ENCODE assay signal across 8 cellular contexts in the genomic region with DNA sequence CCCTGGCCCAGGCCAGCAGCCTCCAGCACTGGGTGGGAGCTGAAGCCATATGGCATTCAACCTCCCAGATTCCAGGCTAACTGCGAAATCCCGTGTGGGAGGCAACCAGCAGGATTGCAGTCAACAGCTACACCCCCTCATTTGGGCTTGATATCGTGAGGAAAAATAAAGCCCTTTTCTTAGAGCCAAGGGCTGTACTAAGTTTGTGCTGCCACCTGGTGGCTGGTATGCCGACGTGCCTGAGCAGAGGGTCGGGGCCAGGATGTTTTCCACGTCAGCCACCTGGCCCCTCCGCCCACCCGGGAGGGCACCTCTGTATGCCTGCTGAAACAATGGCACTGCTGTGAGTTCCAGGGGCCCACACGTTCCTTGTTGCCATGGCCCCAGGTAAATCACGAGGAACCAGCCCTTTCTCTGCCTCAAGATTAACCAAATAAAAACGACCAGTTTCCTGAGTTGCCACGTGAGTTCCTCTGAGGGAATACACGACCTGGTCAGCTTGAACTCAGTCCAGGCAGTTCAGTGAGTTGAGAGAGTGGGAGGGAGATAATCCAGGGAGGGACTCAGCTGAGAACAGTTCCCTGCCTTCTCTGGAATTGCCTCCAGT. TPM values are rescaled to one million over a fixed set of nuclear protein-coding genes. Genes with fewer than 3 reads are reported as not detected.
DNase-seq lines count a peak whose midpoint lies in the region; ATAC-seq and TF ChIP-seq lines count a peak whose summit lies in the region.

No MANE protein-coding gene starts in this region.

- peak; percentile 90 for TF ChIP-seq CTCF in GM10266 (IDR thresholded peaks at IDR 0.05; ENCODE audit: control insufficient read depth, insufficient read depth, low read depth, missing control alignments)
- TF ChIP-seq CTCF in chondrocyte (IDR thresholded peaks at IDR 0.05): peak; percentile 84

- H3K4me1 Mint-ChIP-seq in chondrocyte (ENCODE audit: low read depth): peaks cover 3% of the 10 kb centered on the region

- peak overlapping the region; percentile 22 for H3K27ac Mint-ChIP-seq in chondrocyte (ENCODE audit: unreplicated experiment)

- H3K36me3 Mint-ChIP-seq in chondrocyte (ENCODE audit: low read depth): peaks cover 42% of the 10 kb centered on the region

- ATAC-seq in left colon (peak; percentile 69), HG03039 (IDR thresholded peaks at IDR 0.05; ENCODE audit: unreplicated experiment) (no peak)

- peak; percentile 79 for DNase-seq in GM10266 (ENCODE audit: extremely low spot score)
- DNase-seq in NAMALWA (ENCODE audit: low spot score): peak; percentile 73
- peak; percentile 54 to 62 for DNase-seq in activated CD4-positive, alpha-beta T cell treated with anti-CD3 and anti-CD28 coated beads for 24 hours (ENCODE audit: low read depth in 2 of 2)
- no peak for DNase-seq in chondrocyte (ENCODE audit: low spot score)
- peak in 1 of 2 donors; percentile 83 for DNase-seq in left colon
- DNase-seq in stimulated activated CD4-positive, alpha-beta T cell treated with anti-CD3 and anti-CD28 coated beads, Interleukin-2, amount 100 ng/mL, for 48 hours: peak; percentile 62 to 69
- no peak for DNase-seq in GOT3 (lab: John Stamatoyannopoulos, UW)

- peaks cover 7% of the 10 kb centered on the region for H3K9me3 Mint-ChIP-seq in chondrocyte (ENCODE audit: low read depth)

- no peak overlapping the region for H3K4me3 Mint-ChIP-seq in chondrocyte (ENCODE audit: unreplicated experiment)

- H3K27me3 Mint-ChIP-seq in chondrocyte (ENCODE audit: low read depth): no peaks in the 10 kb centered on the region

- intact Hi-C loops in left colon (cut with DNase I, micrococcal nuclease): no loop called here

RNA-seq across cellular contexts. Expression of gene TMEM98, which starts 9.0 kb away (rescaled TPM):
- total RNA-seq in chondrocyte (65.0 to 75.4 TPM (median 68.8 TPM) in 3 replicates), left colon (100 to 1,000 TPM; 111 to 114 TPM)

RNA-seq across cellular contexts. Expression of gene SPACA3, which starts 54.6 kb away (rescaled TPM):
- total RNA-seq in chondrocyte: not detected in 3 replicates
- total RNA-seq in left colon: not detected

Comparison
In these comparisons a context has a peak if more than half of its experiments do, and no peak if none do; other contexts are left out.
1. DNase-seq: peak in GM10266 (single experiment), NAMALWA (single experiment), activated CD4-positive, alpha-beta T cell treated with anti-CD3 and anti-CD28 coated beads for 24 hours (2 of 2) and stimulated activated CD4-positive, alpha-beta T cell treated with anti-CD3 and anti-CD28 coated beads, Interleukin-2, amount 100 ng/mL, for 48 hours (2 of 2); none in chondrocyte (single experiment) and GOT3 (single experiment).